ENCODE assay signal across 8 cellular contexts in genomic region chr6:132964101-132964867, GRCh38.
A peak's percentile ranks its signal among the peaks of the same experiment; 100 is the strongest.
DNase-seq lines count a peak whose midpoint lies in the region; TF ChIP-seq lines count a peak whose summit lies in the region.

No MANE protein-coding gene starts in this region.

- DNase-seq in NCI-H226 (peak; percentile 48), chondrocyte (ENCODE audit: low spot score) (no peak), retina (peak; percentile 73), cerebellum (ENCODE audit: low spot score) (no peak), GDM1 (lab: John Stamatoyannopoulos, UW) (no peak), SW480 (ENCODE audit: low spot score) (no peak), posterior cingulate gyrus (no peak)

- peaks cover 34% of the 10 kb centered on the region for H3K4me1 Mint-ChIP-seq in chondrocyte (ENCODE audit: low read depth)

- POLR2A ChIA-PET in HEK293 (lab: Yijun Ruan, JAX), result interaction anchor here (0.8 kb wide), 1 partner anchor 377 kb away, joined by 3 read pairs; no protein-coding TSS in a partner anchor

- no peaks in the 10 kb centered on the region for H3K9me3 ChIP-seq in HEK293 (ENCODE audit: control insufficient read depth, insufficient read depth, low read depth, low read length)

- peak overlapping the region; percentile 17 for H3K4me3 ChIP-seq in HEK293 (ENCODE audit: low read depth, low read length)

- H3K4me3 Mint-ChIP-seq in chondrocyte (ENCODE audit: unreplicated experiment), result no peak overlapping the region

- H3K36me3 ChIP-seq in HEK293 (ENCODE audit: control insufficient read depth in 2 of 2, insufficient read depth in 1 of 2, low read length in 2 of 2), result no peaks in the 10 kb centered on the region

- peak overlapping the region; percentile 49 for H3K27ac Mint-ChIP-seq in chondrocyte (ENCODE audit: unreplicated experiment)

- H3K4me1 ChIP-seq in HEK293 (ENCODE audit: control insufficient read depth, insufficient read depth, low read length), result peaks cover 23% of the 10 kb centered on the region

- intact Hi-C loops in posterior cingulate gyrus (cut with DNase I), result no loop called here

- peak overlapping the region; percentile 77 for H3K27ac ChIP-seq in HEK293 (ENCODE audit: extremely low read depth, low read depth, low read length)

- H3K9me3 Mint-ChIP-seq in chondrocyte (ENCODE audit: low read depth), result no peaks in the 10 kb centered on the region

- CTCF ChIA-PET in HEK293 (lab: Yijun Ruan, JAX), result interaction anchor here (0.6 to 4.3 kb wide), 17 partner anchors 12 to 957 kb away, joined by 3 to 55 read pairs (median 3); no protein-coding TSS in a partner anchor

- TF ChIP-seq CTCF in HEK293 (tag by site-specific recombination; IDR thresholded peaks at IDR 0.05) (no peak), chondrocyte (IDR thresholded peaks at IDR 0.05) (no peak)

- H3K27me3 Mint-ChIP-seq in chondrocyte (ENCODE audit: low read depth), result no peaks in the 10 kb centered on the region

- H3K36me3 Mint-ChIP-seq in chondrocyte (ENCODE audit: low read depth), result no peaks in the 10 kb centered on the region

TF ChIP-seq in HEK293, 187 proteins besides CTCF, POLR2A, EP300 and RAD21 (continues in another document):
- TF ChIP-seq KLF8 (tag by site-specific recombination; IDR thresholded peaks at IDR 0.05) (peak; percentile 64), GLIS1 (tag by site-specific recombination; IDR thresholded peaks at IDR 0.05) (peak; percentile 19; the same call in 1 of the 2 replicates), SCRT2 (tag by site-specific recombination; IDR thresholded peaks at IDR 0.05) (peak; percentile 66), ZNF600 (tag by site-specific recombination; IDR thresholded peaks at IDR 0.05) (peak; percentile 81), ZNF621 (tag by site-specific recombination; IDR thresholded peaks at IDR 0.05) (no peak), HOXC10 (CRISPR knock-in tag; IDR thresholded peaks at IDR 0.05) (no peak), BCL11B (tag by site-specific recombination; IDR thresholded peaks at IDR 0.05; ENCODE audit: low read depth) (no peak), ATF2 (tag by site-specific recombination; IDR thresholded peaks at IDR 0.05; ENCODE audit: low read depth) (peak; percentile 73; the same call in 1 of the 2 replicates), ZBTB26 (tag by site-specific recombination; optimal IDR thresholded peaks at IDR 0.05) (peak; percentile 18), SP7 (tag by site-specific recombination; IDR thresholded peaks at IDR 0.05) (peak; percentile 79), YY1 (tag by site-specific recombination; IDR thresholded peaks at IDR 0.05) (no peak), WT1 (tag by site-specific recombination; IDR thresholded peaks at IDR 0.05) (peak; percentile 75), ZNF10 (tag by site-specific recombination; IDR thresholded peaks at IDR 0.05) (peak; percentile 30; the same call in 1 of the 2 replicates), ZNF639 (tag by site-specific recombination; IDR thresholded peaks at IDR 0.05) (peak; percentile 64; the same call in 1 of the 2 replicates), SP2 (tag by site-specific recombination; IDR thresholded peaks at IDR 0.05) (peak; percentile 35; the same call in 1 of the 2 replicates), ZNF837 (tag by site-specific recombination; IDR thresholded peaks at IDR 0.05) (no peak), IKZF3 (tag by site-specific recombination; IDR thresholded peaks at IDR 0.05) (peak; percentile 69), ZNF558 (tag by site-specific recombination; IDR thresholded peaks at IDR 0.05) (peak; percentile 67; the same call in 1 of the 2 replicates), ZNF561 (tag by site-specific recombination; IDR thresholded peaks at IDR 0.05; ENCODE audit: borderline replicate concordance) (0 out of 2 replicates have a peak, but pooled peaks have one; percentile 46), PATZ1 (tag by site-specific recombination; IDR thresholded peaks at IDR 0.05) (0 out of 2 replicates have a peak, but pooled peaks have one; percentile 65), OSR2 (tag by site-specific recombination; IDR thresholded peaks at IDR 0.05) (peak; percentile 87), TSHZ1 (tag by site-specific recombination; IDR thresholded peaks at IDR 0.05; ENCODE audit: borderline replicate concordance) (peak; percentile 88), KLF17 (tag by site-specific recombination; IDR thresholded peaks at IDR 0.05) (peak; percentile 75; the same call in 1 of the 2 replicates)

Comparison
In these comparisons a context has a peak if more than half of its experiments do, and no peak if none do; other contexts are left out.
1. DNase-seq: peak in NCI-H226 (single experiment) and retina (single experiment); none in chondrocyte (single experiment), cerebellum (single experiment), GDM1 (single experiment), SW480 (single experiment) and posterior cingulate gyrus (0 of 10).